10 cellular contexts compared by ENCODE assay signal in genomic region chr11:118441770-118442169, GRCh38. TPM values are rescaled to one million over a fixed set of nuclear protein-coding genes. Genes with fewer than 3 reads are reported as not detected.
A peak's percentile ranks its signal among the peaks of the same experiment; 100 is the strongest.
DNase-seq lines count a peak whose midpoint lies in the region; ATAC-seq and TF ChIP-seq lines count a peak whose summit lies in the region.
"Had no signal": no experiment of that assay in that cellular context is flagged by ENCODE, and none has a peak within 500 bp of the region (broad histone marks: within the 10 kb centered on the region; RNA-seq: fewer than 3 reads in every experiment).

No MANE protein-coding gene starts in this region.

- intact Hi-C loops in activated naive CD4-positive, alpha-beta T cell treated with anti-CD3 and anti-CD28 coated beads for 36 hours (cut with micrococcal nuclease): loop anchor here (5.0 kb wide), 1 partner anchor 454 kb away; the partner anchor contains the start of gene IL10RA
- intact Hi-C loops in PC-3 (cut with micrococcal nuclease): no loop called here

- no peaks in the 10 kb centered on the region for H3F3A ChIP-seq in PC-3 (ENCODE audit: low read length, unreplicated experiment)

- no peak overlapping the region for H2AFZ ChIP-seq in PC-3 (ENCODE audit: low read length)

- CTCF ChIA-PET in activated naive CD4-positive, alpha-beta T cell treated with anti-CD3 and anti-CD28 coated beads for 36 hours (lab: Charles Lee): interaction anchor here (1.2 kb wide), 1 partner anchor 18 kb away, joined by 3 read pairs; no protein-coding TSS in a partner anchor
- CTCF ChIA-PET in PC-3 (lab: Charles Lee): no interaction called here

- H3K9me3 ChIP-seq in PC-3 (ENCODE audit: low read length): no peaks in the 10 kb centered on the region

- POLR2A ChIA-PET in PC-3 (lab: Charles Lee; ENCODE audit: unreplicated experiment): no interaction called here

- H4K20me1 ChIP-seq in PC-3 (ENCODE audit: low read length): peaks cover 60% of the 10 kb centered on the region

- H3K4me3 Mint-ChIP-seq in activated naive CD4-positive, alpha-beta T cell treated with anti-CD3 and anti-CD28 coated beads for 36 hours: no peak overlapping the region
- H3K4me3 Mint-ChIP-seq in effector memory CD8-positive, alpha-beta T cell: peak overlapping the region; percentile 38 to 69
- H3K4me3 Mint-ChIP-seq in stimulated activated naive CD8-positive, alpha-beta T cell treated with anti-CD3 and anti-CD28 coated beads, Interleukin-15, Interleukin-2, amounts not matched to agents 100 ng/mL and 50 ng/mL, for 24 hours: peak overlapping the region; percentile 43

- H3K4me1 ChIP-seq in PC-3 (ENCODE audit: insufficient read depth, low read length): peaks cover 26% of the 10 kb centered on the region

- no peak for ATAC-seq in PC-3
- ATAC-seq in effector memory CD8-positive, alpha-beta T cell (replicated peaks): no peak
- ATAC-seq in HG03280 (IDR thresholded peaks at IDR 0.05; ENCODE audit: unreplicated experiment): no peak
- ATAC-seq in activated CD4-positive, CD25-positive, alpha-beta regulatory T cell treated with anti-CD3 and anti-CD28 coated beads, Interleukin-2, amount 50 U/mL, for 24 hours: no peak

- H3K9me3 Mint-ChIP-seq in activated naive CD4-positive, alpha-beta T cell treated with anti-CD3 and anti-CD28 coated beads for 36 hours: no peaks in the 10 kb centered on the region
- H3K9me3 Mint-ChIP-seq in effector memory CD8-positive, alpha-beta T cell: no peaks in the 10 kb centered on the region
- no peaks in the 10 kb centered on the region for H3K9me3 Mint-ChIP-seq in stimulated activated naive CD8-positive, alpha-beta T cell treated with anti-CD3 and anti-CD28 coated beads, Interleukin-15, Interleukin-2, amounts not matched to agents 100 ng/mL and 50 ng/mL, for 24 hours

- no TSS peak for BruUV-seq in PC-3 (replicated peaks; lab: Mats Ljungman, UMichigan)

- DNase-seq in activated naive CD4-positive, alpha-beta T cell treated with Interleukin-2 at 50 U/mL for 16 hours: peak; percentile 18
- no peak for DNase-seq in activated naive CD4-positive, alpha-beta T cell treated with anti-CD3 and anti-CD28 coated beads for 36 hours
- DNase-seq in PC-3 (no peak), NCI-H774 (lab: John Stamatoyannopoulos, UW) (no peak)
- DNase-seq in effector memory CD8-positive, alpha-beta T cell: no peak
- DNase-seq: Karpas-422, NCI-H2171 had no signal

- H3K36me3 ChIP-seq in PC-3 (ENCODE audit: low read depth, low read length): peaks cover 7% of the 10 kb centered on the region; the same call in 1 of the 2 replicates

- H3K9ac ChIP-seq in PC-3 (ENCODE audit: low read length): no peak overlapping the region

- H3K36me3 Mint-ChIP-seq in activated naive CD4-positive, alpha-beta T cell treated with anti-CD3 and anti-CD28 coated beads for 36 hours (ENCODE audit: low read depth): peaks cover 23% of the 10 kb centered on the region
- H3K36me3 Mint-ChIP-seq in effector memory CD8-positive, alpha-beta T cell (ENCODE audit: insufficient read depth): peaks cover 27% of the 10 kb centered on the region
- peaks cover 49% of the 10 kb centered on the region for H3K36me3 Mint-ChIP-seq in stimulated activated naive CD8-positive, alpha-beta T cell treated with anti-CD3 and anti-CD28 coated beads, Interleukin-15, Interleukin-2, amounts not matched to agents 100 ng/mL and 50 ng/mL, for 24 hours (ENCODE audit: low read depth)

- no peaks in the 10 kb centered on the region for H3K27me3 ChIP-seq in PC-3 (ENCODE audit: low read length)

- 0 out of 2 replicates have a peak overlapping the region, but pooled peaks have one; percentile 4 for H3K4me2 ChIP-seq in PC-3 (ENCODE audit: low read length)

- no peaks in the 10 kb centered on the region for H3K27me3 Mint-ChIP-seq in activated naive CD4-positive, alpha-beta T cell treated with anti-CD3 and anti-CD28 coated beads for 36 hours (ENCODE audit: low read depth)
- no peaks in the 10 kb centered on the region for H3K27me3 Mint-ChIP-seq in effector memory CD8-positive, alpha-beta T cell
- no peaks in the 10 kb centered on the region for H3K27me3 Mint-ChIP-seq in stimulated activated naive CD8-positive, alpha-beta T cell treated with anti-CD3 and anti-CD28 coated beads, Interleukin-15, Interleukin-2, amounts not matched to agents 100 ng/mL and 50 ng/mL, for 24 hours

- peaks cover 78% of the 10 kb centered on the region for H3K4me1 Mint-ChIP-seq in activated naive CD4-positive, alpha-beta T cell treated with anti-CD3 and anti-CD28 coated beads for 36 hours (ENCODE audit: low read depth)
- peaks cover 71 to 91% of the 10 kb centered on the region in 2 donors for H3K4me1 Mint-ChIP-seq in effector memory CD8-positive, alpha-beta T cell (ENCODE audit: low read depth in 2 of 2)
- H3K4me1 Mint-ChIP-seq in stimulated activated naive CD8-positive, alpha-beta T cell treated with anti-CD3 and anti-CD28 coated beads, Interleukin-15, Interleukin-2, amounts not matched to agents 100 ng/mL and 50 ng/mL, for 24 hours (ENCODE audit: low read depth): peaks cover 78% of the 10 kb centered on the region

- no peak overlapping the region for H3K27ac Mint-ChIP-seq in activated naive CD4-positive, alpha-beta T cell treated with anti-CD3 and anti-CD28 coated beads for 36 hours
- H3K27ac Mint-ChIP-seq in effector memory CD8-positive, alpha-beta T cell: peak overlapping the region; percentile 11 to 98
- H3K27ac Mint-ChIP-seq in stimulated activated naive CD8-positive, alpha-beta T cell treated with anti-CD3 and anti-CD28 coated beads, Interleukin-15, Interleukin-2, amounts not matched to agents 100 ng/mL and 50 ng/mL, for 24 hours: peak overlapping the region; percentile 80

- H3K27ac ChIP-seq in PC-3 (ENCODE audit: low read length): no peak overlapping the region

- H3K9me2 ChIP-seq in PC-3 (replicated peaks; ENCODE audit: low read length): no peaks in the 10 kb centered on the region

- peaks cover 99% of the 10 kb centered on the region for H3K79me2 ChIP-seq in PC-3 (ENCODE audit: low read length)

- H3K4me3 ChIP-seq in PC-3 (ENCODE audit: low read length): no peak overlapping the region

- no peak for TF ChIP-seq CTCF in PC-3 (conservative IDR thresholded peaks at IDR 0.05; ENCODE audit: low read depth, low read length)

RNA-seq across cellular contexts. Expression of gene KMT2A, which starts 5.5 kb away (rescaled TPM):
- 10 to 100 TPM; 68.4 to 68.5 TPM for total RNA-seq in activated naive CD4-positive, alpha-beta T cell treated with anti-CD3 and anti-CD28 coated beads for 36 hours
- total RNA-seq in PC-3 (2014; rRNA removed): 35.3 and 38.2 TPM in 2 replicates

RNA-seq across cellular contexts. Expression of gene ATP5MG, which starts 40.4 kb away (rescaled TPM):
- 100 to 1,000 TPM; 279 to 284 TPM for total RNA-seq in activated naive CD4-positive, alpha-beta T cell treated with anti-CD3 and anti-CD28 coated beads for 36 hours
- 256 and 375 TPM in 2 replicates for total RNA-seq in PC-3 (2014; rRNA removed)
